Comparison of ENCODE assay signal across 9 cellular contexts in genomic region chr4:159206427-159206871, GRCh38.
DNase-seq lines count a peak whose midpoint lies in the region; ATAC-seq and TF ChIP-seq lines count a peak whose summit lies in the region.
"Had no signal": no experiment of that assay in that cellular context is flagged by ENCODE, and none has a peak within 500 bp of the region (broad histone marks: within the 10 kb centered on the region; RNA-seq: fewer than 3 reads in every experiment).

No MANE protein-coding gene starts in this region.

- H3K9me3 ChIP-seq in psoas muscle = no peaks in the 10 kb centered on the region
- no peaks in the 10 kb centered on the region for H3K9me3 ChIP-seq in gastroesophageal sphincter
- H3K9me3 ChIP-seq: pancreas had no signal

- no peak for TF ChIP-seq POLR2A in gastroesophageal sphincter (IDR thresholded peaks at IDR 0.05)

- H3K27me3 ChIP-seq in psoas muscle (ENCODE audit: insufficient read depth in 3 of 3, low read length in 2 of 3) (no peaks in the 10 kb centered on the region), gastroesophageal sphincter (no peaks in the 10 kb centered on the region)
- H3K27me3 ChIP-seq: pancreas had no signal

- peak; percentile 81 for ATAC-seq in HG03103 (IDR thresholded peaks at IDR 0.05; ENCODE audit: low read depth, unreplicated experiment)
- ATAC-seq in psoas muscle = no peak
- no peak for ATAC-seq in gastroesophageal sphincter

- TF ChIP-seq EP300 in gastroesophageal sphincter (IDR thresholded peaks at IDR 0.05) = no peak

- no peaks in the 10 kb centered on the region for H3K36me3 ChIP-seq in psoas muscle (ENCODE audit: insufficient read depth in 1 of 2, low read depth in 1 of 2)
- no peaks in the 10 kb centered on the region for H3K36me3 ChIP-seq in gastroesophageal sphincter
- H3K36me3 ChIP-seq: pancreas had no signal

- TF ChIP-seq CTCF in psoas muscle (IDR thresholded peaks at IDR 0.05) = no peak
- TF ChIP-seq CTCF in gastroesophageal sphincter (IDR thresholded peaks at IDR 0.05) = no peak

- H3K4me3 ChIP-seq in psoas muscle = no peak overlapping the region
- no peak overlapping the region for H3K4me3 ChIP-seq in gastroesophageal sphincter
- H3K4me3 ChIP-seq: pancreas had no signal

- intact Hi-C loops in psoas muscle (cut with DNase I) = loop anchor here in 1 of 2 donors (10.0 kb wide), 1 partner anchor 352 kb away; no protein-coding TSS in a partner anchor

- DNase-seq in activated CD8-positive, alpha-beta memory T cell treated with anti-CD3 and anti-CD28 coated beads for 24 hours = peak; percentile 61
- DNase-seq in activated CD8-positive, alpha-beta memory T cell treated with anti-CD3 and anti-CD28 coated beads, Interleukin-2, amount 50 U/mL, for 4 hours = no peak
- peak; percentile 54 for DNase-seq in activated naive CD4-positive, alpha-beta T cell treated with anti-CD3 and anti-CD28 coated beads, Interleukin-2, amount 50 U/mL, for 16 hours
- DNase-seq in stimulated activated CD4-positive, alpha-beta T cell treated with anti-CD3 and anti-CD28 coated beads, Interleukin-4, amount 100 ng/mL, for 48 hours (ENCODE audit: low read depth in 2 of 2) = peak; percentile 10 to 55
- no peak for DNase-seq in NCI-H524 (lab: John Stamatoyannopoulos, UW)
- no peak for DNase-seq in psoas muscle
- DNase-seq: pancreas had no signal

- H3K4me1 ChIP-seq in psoas muscle = peaks cover 29% of the 10 kb centered on the region
- peaks cover 0 to 50% (median 1%) of the 10 kb centered on the region in 3 donors for H3K4me1 ChIP-seq in gastroesophageal sphincter

- WGBS in psoas muscle, 3 donors = 62 to 73% (median 64%) methylated on average over 4 of the region's 4 CpGs
- WGBS in gastroesophageal sphincter (ENCODE audit: low coverage in 1 of 2), 2 donors = 26 to 35% methylated on average over 4 of the region's 4 CpGs

- H3K27ac ChIP-seq in psoas muscle (no peak overlapping the region), gastroesophageal sphincter (no peak overlapping the region)
- H3K27ac ChIP-seq: pancreas had no signal

Comparison
In these comparisons a context has a peak if more than half of its experiments do, and no peak if none do; other contexts are left out.
1. DNase-seq: peak in activated CD8-positive, alpha-beta memory T cell treated with anti-CD3 and anti-CD28 coated beads for 24 hours (single experiment), activated naive CD4-positive, alpha-beta T cell treated with anti-CD3 and anti-CD28 coated beads, Interleukin-2, amount 50 U/mL, for 16 hours (single experiment) and stimulated activated CD4-positive, alpha-beta T cell treated with anti-CD3 and anti-CD28 coated beads, Interleukin-4, amount 100 ng/mL, for 48 hours (2 of 2); none in activated CD8-positive, alpha-beta memory T cell treated with anti-CD3 and anti-CD28 coated beads, Interleukin-2, amount 50 U/mL, for 4 hours (single experiment), NCI-H524 (0 of 2) and psoas muscle (0 of 2).